9 cellular contexts compared by ENCODE assay signal in genomic region chr7:1758417-1758858, GRCh38.
A peak's percentile ranks its signal among the peaks of the same experiment; 100 is the strongest.
DNase-seq lines count a peak whose midpoint lies in the region; TF ChIP-seq lines count a peak whose summit lies in the region.
"Had no signal": no experiment of that assay in that cellular context is flagged by ENCODE, and none has a peak within 500 bp of the region (broad histone marks: within the 10 kb centered on the region; RNA-seq: fewer than 3 reads in every experiment).

No MANE protein-coding gene starts in this region.

- H3K9me3 Mint-ChIP-seq in activated naive CD4-positive, alpha-beta T cell treated with anti-CD3 and anti-CD28 coated beads for 36 hours, result peaks cover 16% of the 10 kb centered on the region
- H3K9me3 Mint-ChIP-seq in nephron progenitor cell, result peaks cover 17% of the 10 kb centered on the region

- CTCF ChIA-PET in activated naive CD4-positive, alpha-beta T cell treated with anti-CD3 and anti-CD28 coated beads for 36 hours (lab: Charles Lee), result interaction anchor here (0.7 to 0.8 kb wide), 2 partner anchors 36 to 391 kb away, joined by 3 to 4 read pairs; no protein-coding TSS in a partner anchor

- peak; percentile 37 for DNase-seq in activated naive CD4-positive, alpha-beta T cell treated with anti-CD3 and anti-CD28 coated beads for 36 hours
- DNase-seq in activated naive CD4-positive, alpha-beta T cell treated with Interleukin-2 at 50 U/mL for 16 hours, result no peak
- DNase-seq in NCI-H345 (lab: John Stamatoyannopoulos, UW) (peak; percentile 37), dermis blood vessel endothelial cell (peak; percentile 53), nephron progenitor cell (no peak), OCI-M2 (lab: John Stamatoyannopoulos, UW; ENCODE audit: unreplicated experiment) (no peak), KG1 (lab: John Stamatoyannopoulos, UW) (no peak)
- DNase-seq in effector CD8-positive, alpha-beta T cell (lab: John Stamatoyannopoulos, UW), result no peak

- no peak overlapping the region for H3K27ac Mint-ChIP-seq in activated naive CD4-positive, alpha-beta T cell treated with anti-CD3 and anti-CD28 coated beads for 36 hours
- H3K27ac Mint-ChIP-seq in nephron progenitor cell, result no peak overlapping the region
- H3K27ac Mint-ChIP-seq: activated naive CD4-positive, alpha-beta T cell treated with anti-CD3 and anti-CD28 coated beads, Interleukin-2, amount 50 U/mL, for 24 hours had no signal

- H3K4me1 Mint-ChIP-seq in activated naive CD4-positive, alpha-beta T cell treated with anti-CD3 and anti-CD28 coated beads for 36 hours (ENCODE audit: low read depth), result no peaks in the 10 kb centered on the region
- peaks cover 38% of the 10 kb centered on the region for H3K4me1 Mint-ChIP-seq in nephron progenitor cell
- H3K4me1 Mint-ChIP-seq: activated naive CD4-positive, alpha-beta T cell treated with anti-CD3 and anti-CD28 coated beads, Interleukin-2, amount 50 U/mL, for 24 hours had no signal

- TF ChIP-seq CTCF in nephron progenitor cell (IDR thresholded peaks at IDR 0.05), result peak; percentile 19

- no peak overlapping the region for H3K4me3 Mint-ChIP-seq in activated naive CD4-positive, alpha-beta T cell treated with anti-CD3 and anti-CD28 coated beads for 36 hours
- no peak overlapping the region for H3K4me3 Mint-ChIP-seq in nephron progenitor cell
- H3K4me3 Mint-ChIP-seq: activated naive CD4-positive, alpha-beta T cell treated with anti-CD3 and anti-CD28 coated beads, Interleukin-2, amount 50 U/mL, for 24 hours had no signal

- no peaks in the 10 kb centered on the region for H3K27me3 Mint-ChIP-seq in activated naive CD4-positive, alpha-beta T cell treated with anti-CD3 and anti-CD28 coated beads for 36 hours (ENCODE audit: low read depth)
- peaks cover 59% of the 10 kb centered on the region for H3K27me3 Mint-ChIP-seq in nephron progenitor cell (ENCODE audit: low read depth, poor library complexity)
- H3K27me3 Mint-ChIP-seq: activated naive CD4-positive, alpha-beta T cell treated with anti-CD3 and anti-CD28 coated beads, Interleukin-2, amount 50 U/mL, for 24 hours had no signal

- intact Hi-C loops in activated naive CD4-positive, alpha-beta T cell treated with anti-CD3 and anti-CD28 coated beads for 36 hours (cut with micrococcal nuclease), result no loop called here

- H3K36me3 Mint-ChIP-seq in activated naive CD4-positive, alpha-beta T cell treated with anti-CD3 and anti-CD28 coated beads for 36 hours (ENCODE audit: low read depth), result no peaks in the 10 kb centered on the region
- no peaks in the 10 kb centered on the region for H3K36me3 Mint-ChIP-seq in nephron progenitor cell (ENCODE audit: low read depth)
- H3K36me3 Mint-ChIP-seq: activated naive CD4-positive, alpha-beta T cell treated with anti-CD3 and anti-CD28 coated beads, Interleukin-2, amount 50 U/mL, for 24 hours had no signal

Comparison
In these comparisons a context has a peak if more than half of its experiments do, and no peak if none do; other contexts are left out.
1. DNase-seq: peak in activated naive CD4-positive, alpha-beta T cell treated with anti-CD3 and anti-CD28 coated beads for 36 hours (single experiment), NCI-H345 (single experiment) and dermis blood vessel endothelial cell (single experiment); none in activated naive CD4-positive, alpha-beta T cell treated with Interleukin-2 at 50 U/mL for 16 hours (single experiment), nephron progenitor cell (single experiment), OCI-M2 (single experiment), effector CD8-positive, alpha-beta T cell (single experiment) and KG1 (single experiment).